21 cellular contexts compared by ENCODE assay signal in the genomic region with DNA sequence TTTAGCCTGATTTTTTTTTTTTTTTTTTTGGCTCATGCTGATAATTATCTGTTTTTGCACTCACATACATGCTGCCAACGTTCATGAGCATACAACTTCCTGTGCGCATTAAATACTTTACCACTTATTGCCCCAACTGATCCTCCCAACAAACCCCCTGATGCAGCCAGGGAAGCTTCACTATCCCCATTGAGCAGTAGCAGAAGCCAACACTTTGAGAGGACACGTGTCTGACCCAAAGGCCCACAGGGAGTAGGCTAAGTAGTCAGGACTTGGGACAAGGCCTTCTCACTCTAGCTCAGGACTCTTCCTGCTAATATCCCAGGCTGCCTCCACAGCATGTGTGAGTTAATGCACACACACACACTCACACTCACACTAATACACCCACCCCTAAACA. TPM values are rescaled to one million over a fixed set of nuclear protein-coding genes. Genes with fewer than 3 reads are reported as not detected.
A peak's percentile ranks its signal among the peaks of the same experiment; 100 is the strongest.
DNase-seq lines count a peak whose midpoint lies in the region; ATAC-seq and TF ChIP-seq lines count a peak whose summit lies in the region.
"Had no signal": no experiment of that assay in that cellular context is flagged by ENCODE, and none has a peak within 500 bp of the region (broad histone marks: within the 10 kb centered on the region; RNA-seq: fewer than 3 reads in every experiment).

No MANE protein-coding gene starts in this region.

- DNase-seq in right atrium auricular region (ENCODE audit: low spot score) (no peak), left ventricle myocardium superior (no peak), mammary epithelial cell (no peak), mesenchymal stem cell (no peak), esophagus muscularis mucosa (ENCODE audit: extremely low spot score) (no peak)
- no peak for DNase-seq in activated CD4-positive, CD25-positive, alpha-beta regulatory T cell treated with anti-CD3 and anti-CD28 coated beads, Interleukin-2, amount 50 U/mL, for 72 hours
- DNase-seq: activated CD4-positive, alpha-beta T cell treated with anti-CD3 and anti-CD28 coated beads for 36 hours; activated gamma-delta T cell; activated T-cell treated with anti-CD3 and anti-CD28 coated beads for 4 hours; CD8-positive, alpha-beta T cell; DMS 273 treated with DMSO at 0.1 percent for 48 hours; GM23248; naive B cell; NCI-H1105; NCI-H2029; NCI-H226; NCI-H748 treated with DMSO at 0.1 percent for 48 hours; psoas muscle had no signal

- in situ Hi-C loops in mammary epithelial cell (cut with MboI; ENCODE audit: low sequenced_read_pairs in 2 of 2), result no loop called here

- H3K36me3 ChIP-seq in right atrium auricular region, result no peaks in the 10 kb centered on the region
- no peaks in the 10 kb centered on the region for H3K36me3 ChIP-seq in mammary epithelial cell (ENCODE audit: insufficient read depth, low read length)
- no peaks in the 10 kb centered on the region for H3K36me3 ChIP-seq in mesenchymal stem cell (ENCODE audit: control insufficient read depth in 1 of 2, insufficient read depth in 2 of 2, low read depth in 1 of 2, low read length in 2 of 2)
- H3K36me3 ChIP-seq in esophagus muscularis mucosa, result no peaks in the 10 kb centered on the region
- H3K36me3 ChIP-seq: tibial nerve had no signal

- no peak overlapping the region for H4K8ac ChIP-seq in mesenchymal stem cell (ENCODE audit: low read length)

- TF ChIP-seq CTCF in right atrium auricular region (IDR thresholded peaks at IDR 0.05) (no peak), mammary epithelial cell (conservative IDR thresholded peaks at IDR 0.05 in 1 of 2, IDR thresholded peaks at IDR 0.05 in 1 of 2; ENCODE audit: extremely low read depth in 1 of 2, insufficient read depth in 1 of 2, low read depth in 1 of 2, low read length in 2 of 2) (no peak), esophagus muscularis mucosa (IDR thresholded peaks at IDR 0.05) (no peak)

- no peaks in the 10 kb centered on the region for H3K79me1 ChIP-seq in mesenchymal stem cell (replicated peaks; ENCODE audit: low read length, poor library complexity, severe bottlenecking)

- H3K9me3 ChIP-seq in right atrium auricular region (no peaks in the 10 kb centered on the region), mammary epithelial cell (replicated peaks; ENCODE audit: insufficient read depth, low read length) (no peaks in the 10 kb centered on the region), mesenchymal stem cell (ENCODE audit: control insufficient read depth, low read length) (no peaks in the 10 kb centered on the region), esophagus muscularis mucosa (no peaks in the 10 kb centered on the region)
- H3K9me3 ChIP-seq: psoas muscle, tibial nerve had no signal

- CTCF ChIA-PET in mammary epithelial cell (lab: Charles Lee; ENCODE audit: low non-redundant PET), result no interaction called here

- no peak overlapping the region for H3K23ac ChIP-seq in mesenchymal stem cell (ENCODE audit: low read length in 2 of 2)

- H2BK15ac ChIP-seq in mesenchymal stem cell (ENCODE audit: low read depth, poor library complexity, severe bottlenecking), result no peak overlapping the region

- H2AK5ac ChIP-seq in mesenchymal stem cell (ENCODE audit: low read length, severe bottlenecking), result no peak overlapping the region

- H3K4ac ChIP-seq in mesenchymal stem cell (ENCODE audit: low read depth in 1 of 2, low read length in 2 of 2), result peak overlapping the region in 1 of 2 experiments; percentile 49

- H3K9ac ChIP-seq in mammary epithelial cell (ENCODE audit: insufficient read depth, low read length) (no peak overlapping the region), mesenchymal stem cell (ENCODE audit: low read length) (peak overlapping the region; percentile 64)

- H2BK5ac ChIP-seq in mesenchymal stem cell (ENCODE audit: low read depth, low read length, poor library complexity, severe bottlenecking), result no peak overlapping the region

- H2BK12ac ChIP-seq in mesenchymal stem cell (ENCODE audit: low read length in 2 of 2), result peak overlapping the region in 1 of 2 experiments; percentile 27

- WGBS in mammary epithelial cell (ENCODE audit: low coverage, missing lambda C conversion rate), result 100% methylated on average over 2 of the region's 3 CpGs
- WGBS in mesenchymal stem cell, result 86% methylated on average over 3 of the region's 3 CpGs
- 68% methylated on average over 3 of the region's 3 CpGs for WGBS in esophagus muscularis mucosa

- no TSS peak for BruUV-seq in mammary epithelial cell (replicated peaks; lab: Mats Ljungman, UMichigan)

- H3K4me2 ChIP-seq in mammary epithelial cell (ENCODE audit: insufficient read depth, low read depth, low read length), result no peak overlapping the region
- no peak overlapping the region for H3K4me2 ChIP-seq in mesenchymal stem cell (ENCODE audit: low read length, poor library complexity, severe bottlenecking)

- H3K4me1 ChIP-seq in right atrium auricular region (peaks cover 0 to 67% of the 10 kb centered on the region in 2 donors), mammary epithelial cell (ENCODE audit: insufficient read depth, low read length) (peaks cover 45% of the 10 kb centered on the region), mesenchymal stem cell (ENCODE audit: control insufficient read depth, insufficient read depth, low read depth, low read length) (peaks cover 23% of the 10 kb centered on the region), esophagus muscularis mucosa (peaks cover 13 to 32% (median 28%) of the 10 kb centered on the region in 4 donors)

- no peak for TF ChIP-seq POLR2A in esophagus muscularis mucosa (IDR thresholded peaks at IDR 0.05; ENCODE audit: low read depth)

- H3K27me3 ChIP-seq in right atrium auricular region (no peaks in the 10 kb centered on the region), mammary epithelial cell (ENCODE audit: insufficient read depth, low read length) (no peaks in the 10 kb centered on the region), mesenchymal stem cell (ENCODE audit: control insufficient read depth in 1 of 2, insufficient read depth in 1 of 2, low read length in 2 of 2) (no peaks in the 10 kb centered on the region), esophagus muscularis mucosa (no peaks in the 10 kb centered on the region)
- H3K27me3 ChIP-seq: tibial nerve had no signal

- intact Hi-C loops in left ventricle myocardium superior (cut with micrococcal nuclease), result no loop called here
- intact Hi-C loops in mammary epithelial cell (cut with micrococcal nuclease), result no loop called here
- intact Hi-C loops in esophagus muscularis mucosa (cut with DNase I), result no loop called here

- H3K4me3 ChIP-seq in right atrium auricular region (no peak overlapping the region), mammary epithelial cell (replicated peaks in 1 of 3; ENCODE audit: insufficient read depth in 1 of 3, low read depth in 2 of 3, low read length in 3 of 3) (no peak overlapping the region), mesenchymal stem cell (ENCODE audit: insufficient read depth in 1 of 2, low read depth in 1 of 2, low read length in 2 of 2) (no peak overlapping the region), esophagus muscularis mucosa (no peak overlapping the region)
- H3K4me3 ChIP-seq: GM23248, psoas muscle, tibial nerve had no signal

- no peak overlapping the region for H4K91ac ChIP-seq in mesenchymal stem cell (ENCODE audit: low read length)

- H3K18ac ChIP-seq in mesenchymal stem cell (ENCODE audit: low read depth in 1 of 2, low read length in 2 of 2), result no peak overlapping the region

- dilution Hi-C loops in mammary epithelial cell (cut with HindIII; ENCODE audit: low sequenced_read_pairs), result loop anchor here (5.0 kb wide), 1 partner anchor 35 kb away; the partner anchor contains the start of gene MAT2A

- ATAC-seq in left ventricle myocardium superior (no peak), HG02884 (IDR thresholded peaks at IDR 0.05; ENCODE audit: unreplicated experiment) (no peak), HG02798 (IDR thresholded peaks at IDR 0.05; ENCODE audit: poor library complexity, unreplicated experiment) (no peak)
- ATAC-seq: activated CD4-positive, alpha-beta T cell treated with anti-CD3 and anti-CD28 coated beads for 36 hours; CD8-positive, alpha-beta T cell; psoas muscle had no signal

- H3K27ac ChIP-seq in right atrium auricular region, result peak overlapping the region; percentile 56 to 69
- H3K27ac ChIP-seq in mammary epithelial cell (ENCODE audit: insufficient read depth, low read depth, low read length), result peak overlapping the region; percentile 64
- no peak overlapping the region for H3K27ac ChIP-seq in mesenchymal stem cell (ENCODE audit: low read length, poor library complexity, severe bottlenecking)
- H3K27ac ChIP-seq in esophagus muscularis mucosa (replicated peaks in 1 of 4), result no peak overlapping the region
- H3K27ac ChIP-seq: tibial nerve had no signal

- no peaks in the 10 kb centered on the region for H4K20me1 ChIP-seq in mammary epithelial cell (ENCODE audit: insufficient read depth, low read length)

- H2AFZ ChIP-seq in mammary epithelial cell (ENCODE audit: low read depth, low read length) (no peak overlapping the region), mesenchymal stem cell (ENCODE audit: low read depth, low read length) (no peak overlapping the region)

- no peak overlapping the region for H3K14ac ChIP-seq in mesenchymal stem cell (ENCODE audit: low read length in 2 of 2)

- H2BK120ac ChIP-seq in mesenchymal stem cell (ENCODE audit: low read depth, low read length), result no peak overlapping the region

- TF ChIP-seq EP300 in esophagus muscularis mucosa (IDR thresholded peaks at IDR 0.05), result no peak

- no peaks in the 10 kb centered on the region for H3K79me2 ChIP-seq in mammary epithelial cell (ENCODE audit: insufficient read depth, low read length)

RNA-seq across cellular contexts. Expression of gene MAT2A, which starts 36.2 kb away (rescaled TPM):
- total RNA-seq in right atrium auricular region (100 to 1,000 TPM in 1 of 2 donors, 10 to 100 TPM in 1; 95.6 to 101 TPM), left ventricle myocardium superior (130 TPM), mammary epithelial cell (100 to 1,000 TPM; 213 to 257 TPM), esophagus muscularis mucosa (100 to 1,000 TPM in 2 of 4 donors, 10 to 100 TPM in 2; 76.3 to 262 (median 102) TPM)
- 279 TPM for polyA plus RNA-seq in mammary epithelial cell
- 256 TPM for polyA minus RNA-seq in mammary epithelial cell
- polyA plus RNA-seq in mesenchymal stem cell (2013, experiment 1 of 2), result 181 TPM
- polyA plus RNA-seq in mesenchymal stem cell (2013, experiment 2 of 2), result 182 TPM

RNA-seq across cellular contexts. Expression of gene GGCX, which starts 58.6 kb away (rescaled TPM):
- total RNA-seq in right atrium auricular region (10 to 100 TPM; 18.0 to 23.3 TPM), left ventricle myocardium superior (28.1 TPM), mammary epithelial cell (10 to 100 TPM; 42.7 to 43.3 TPM), esophagus muscularis mucosa (10 to 100 TPM; 15.0 to 25.3 (median 19.5) TPM)
- 42.4 TPM for polyA plus RNA-seq in mammary epithelial cell
- 59.1 TPM for polyA minus RNA-seq in mammary epithelial cell
- polyA plus RNA-seq in mesenchymal stem cell (2013, experiment 1 of 2), result 39.8 TPM
- 41.1 TPM for polyA plus RNA-seq in mesenchymal stem cell (2013, experiment 2 of 2)

Comparison
In these comparisons a context has a peak if more than half of its experiments do, and no peak if none do; other contexts are left out.
1. H3K27ac ChIP-seq: peak in right atrium auricular region (2 of 2) and mammary epithelial cell (single experiment); none in mesenchymal stem cell (single experiment) and esophagus muscularis mucosa (0 of 4).